1 cellular context compared by ENCODE assay signal in the genomic region with DNA sequence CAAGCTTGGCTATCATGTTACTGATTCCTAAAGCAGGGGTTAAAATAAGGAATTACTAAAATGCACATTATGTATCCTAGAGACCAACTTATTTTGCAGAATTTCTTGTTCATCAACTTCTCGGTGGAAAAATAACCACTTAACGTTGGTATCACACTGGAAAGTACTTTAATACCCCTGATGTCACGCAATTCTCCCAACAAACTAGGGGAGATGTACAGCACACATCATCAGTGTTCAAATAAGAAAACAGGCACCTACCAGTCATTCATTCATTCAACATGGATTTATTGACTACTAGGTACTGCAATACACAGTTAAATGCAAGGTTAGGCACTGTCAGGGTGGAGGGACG.
TF ChIP-seq lines count a peak whose summit lies in the region.

No MANE protein-coding gene starts in this region.

TF ChIP-seq in SK-N-SH, 30 proteins besides CTCF, POLR2A, EP300 and RAD21 (continued from another document):
- TF ChIP-seq, protein P1, sequence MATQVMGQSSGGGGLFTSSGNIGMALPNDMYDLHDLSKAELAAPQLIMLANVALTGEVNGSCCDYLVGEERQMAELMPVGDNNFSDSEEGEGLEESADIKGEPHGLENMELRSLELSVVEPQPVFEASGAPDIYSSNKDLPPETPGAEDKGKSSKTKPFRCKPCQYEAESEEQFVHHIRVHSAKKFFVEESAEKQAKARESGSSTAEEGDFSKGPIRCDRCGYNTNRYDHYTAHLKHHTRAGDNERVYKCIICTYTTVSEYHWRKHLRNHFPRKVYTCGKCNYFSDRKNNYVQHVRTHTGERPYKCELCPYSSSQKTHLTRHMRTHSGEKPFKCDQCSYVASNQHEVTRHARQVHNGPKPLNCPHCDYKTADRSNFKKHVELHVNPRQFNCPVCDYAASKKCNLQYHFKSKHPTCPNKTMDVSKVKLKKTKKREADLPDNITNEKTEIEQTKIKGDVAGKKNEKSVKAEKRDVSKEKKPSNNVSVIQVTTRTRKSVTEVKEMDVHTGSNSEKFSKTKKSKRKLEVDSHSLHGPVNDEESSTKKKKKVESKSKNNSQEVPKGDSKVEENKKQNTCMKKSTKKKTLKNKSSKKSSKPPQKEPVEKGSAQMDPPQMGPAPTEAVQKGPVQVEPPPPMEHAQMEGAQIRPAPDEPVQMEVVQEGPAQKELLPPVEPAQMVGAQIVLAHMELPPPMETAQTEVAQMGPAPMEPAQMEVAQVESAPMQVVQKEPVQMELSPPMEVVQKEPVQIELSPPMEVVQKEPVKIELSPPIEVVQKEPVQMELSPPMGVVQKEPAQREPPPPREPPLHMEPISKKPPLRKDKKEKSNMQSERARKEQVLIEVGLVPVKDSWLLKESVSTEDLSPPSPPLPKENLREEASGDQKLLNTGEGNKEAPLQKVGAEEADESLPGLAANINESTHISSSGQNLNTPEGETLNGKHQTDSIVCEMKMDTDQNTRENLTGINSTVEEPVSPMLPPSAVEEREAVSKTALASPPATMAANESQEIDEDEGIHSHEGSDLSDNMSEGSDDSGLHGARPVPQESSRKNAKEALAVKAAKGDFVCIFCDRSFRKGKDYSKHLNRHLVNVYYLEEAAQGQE (IDR thresholded peaks at IDR 0.05; ENCODE audit: low read depth, low read length), result no peak
- no peak for TF ChIP-seq TCF12 (IDR thresholded peaks at IDR 0.05)
- TF ChIP-seq, protein P2, sequence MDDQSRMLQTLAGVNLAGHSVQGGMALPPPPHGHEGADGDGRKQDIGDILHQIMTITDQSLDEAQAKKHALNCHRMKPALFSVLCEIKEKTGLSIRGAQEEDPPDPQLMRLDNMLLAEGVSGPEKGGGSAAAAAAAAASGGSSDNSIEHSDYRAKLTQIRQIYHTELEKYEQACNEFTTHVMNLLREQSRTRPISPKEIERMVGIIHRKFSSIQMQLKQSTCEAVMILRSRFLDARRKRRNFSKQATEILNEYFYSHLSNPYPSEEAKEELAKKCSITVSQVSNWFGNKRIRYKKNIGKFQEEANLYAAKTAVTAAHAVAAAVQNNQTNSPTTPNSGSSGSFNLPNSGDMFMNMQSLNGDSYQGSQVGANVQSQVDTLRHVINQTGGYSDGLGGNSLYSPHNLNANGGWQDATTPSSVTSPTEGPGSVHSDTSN (IDR thresholded peaks at IDR 0.05), result no peak
- no peak for TF ChIP-seq GABPA (IDR thresholded peaks at IDR 0.05; ENCODE audit: low read depth)
- no peak for TF ChIP-seq SMC3 (IDR thresholded peaks at IDR 0.05; ENCODE audit: low read depth, low read length)
- TF ChIP-seq POLR2AphosphoS5 (IDR thresholded peaks at IDR 0.05; ENCODE audit: low read depth, low read length), result no peak
- TF ChIP-seq CHD2 (IDR thresholded peaks at IDR 0.05; ENCODE audit: low read length, partially characterized antibody), result no peak
